24 cellular contexts compared by ENCODE assay signal in genomic region chr2:19810637-19811036, GRCh38.
DNase-seq lines count a peak whose midpoint lies in the region; ATAC-seq and TF ChIP-seq lines count a peak whose summit lies in the region.
"Had no signal": no experiment of that assay in that cellular context is flagged by ENCODE, and none has a peak within 500 bp of the region (broad histone marks: within the 10 kb centered on the region; RNA-seq: fewer than 3 reads in every experiment).

No MANE protein-coding gene starts in this region.

- H3K9me3 ChIP-seq in lower lobe of right lung: no peaks in the 10 kb centered on the region
- H3K9me3 ChIP-seq: prostate gland, upper lobe of right lung had no signal

- H3K36me3 ChIP-seq in lower lobe of right lung: no peaks in the 10 kb centered on the region
- H3K36me3 ChIP-seq: brain microvascular endothelial cell, prostate gland, upper lobe of right lung had no signal

- H3K27ac Mint-ChIP-seq in chondrocyte (ENCODE audit: unreplicated experiment): peak overlapping the region; percentile 45
- no peak overlapping the region for H3K27ac Mint-ChIP-seq in activated CD4-positive, alpha-beta T cell treated with anti-CD3 and anti-CD28 coated beads, Interleukin-2, amount 10 ng/mL, durations not matched to agents 24 days and 14 days
- H3K27ac Mint-ChIP-seq: activated CD4-positive, alpha-beta memory T cell treated with anti-CD3 and anti-CD28 coated beads for 36 hours; activated naive CD8-positive, alpha-beta T cell treated with anti-CD3 and anti-CD28 coated beads for 36 hours; CD8-positive, alpha-beta memory T cell; GM23338; memory B cell; nephron progenitor cell; stimulated activated naive B cell treated with anti-CD40 and anti-IgM and Interleukin-4, amounts not matched to agents 10 μg/mL and 1 μg/mL and 100 μg/mL, for 72 hours; T-cell had no signal

- H3K4me1 Mint-ChIP-seq in chondrocyte (ENCODE audit: low read depth): peaks cover 76% of the 10 kb centered on the region
- H3K4me1 Mint-ChIP-seq in activated CD4-positive, alpha-beta T cell treated with anti-CD3 and anti-CD28 coated beads, Interleukin-2, amount 10 ng/mL, durations not matched to agents 24 days and 14 days: no peaks in the 10 kb centered on the region
- H3K4me1 Mint-ChIP-seq: activated naive CD8-positive, alpha-beta T cell treated with anti-CD3 and anti-CD28 coated beads for 36 hours; CD8-positive, alpha-beta memory T cell; GM23338; memory B cell; T-cell had no signal

- no peak overlapping the region for H3K4me3 ChIP-seq in lower lobe of right lung
- H3K4me3 ChIP-seq: dorsolateral prefrontal cortex, GM23338, prostate gland, upper lobe of right lung had no signal

- no peak overlapping the region for H3K4me3 Mint-ChIP-seq in chondrocyte (ENCODE audit: unreplicated experiment)
- no peak overlapping the region for H3K4me3 Mint-ChIP-seq in activated CD4-positive, alpha-beta T cell treated with anti-CD3 and anti-CD28 coated beads, Interleukin-2, amount 10 ng/mL, durations not matched to agents 24 days and 14 days
- H3K4me3 Mint-ChIP-seq: activated CD4-positive, alpha-beta memory T cell treated with anti-CD3 and anti-CD28 coated beads for 36 hours; activated naive CD8-positive, alpha-beta T cell treated with anti-CD3 and anti-CD28 coated beads for 36 hours; activated T-cell treated with anti-CD3 and anti-CD28 coated beads, Interleukin-2, amount 50 U/mL, for 4 hours; CD8-positive, alpha-beta memory T cell; GM23338; memory B cell; nephron progenitor cell; stimulated activated naive B cell treated with anti-CD40 and anti-IgM and Interleukin-4, amounts not matched to agents 10 μg/mL and 1 μg/mL and 100 μg/mL, for 72 hours; T-cell had no signal

- ATAC-seq in GM21825 (IDR thresholded peaks at IDR 0.05; ENCODE audit: unreplicated experiment) (peak; percentile 17), lower lobe of right lung (peak; percentile 11 to 37)
- ATAC-seq: activated T-cell treated with anti-CD3 and anti-CD28 coated beads, Interleukin-2, amount 50 U/mL, for 4 hours; GM23338; T-cell; upper lobe of right lung had no signal

- H3K27ac ChIP-seq in lower lobe of right lung: no peak overlapping the region
- H3K27ac ChIP-seq: brain microvascular endothelial cell, dorsolateral prefrontal cortex, prostate gland, RWPE1, upper lobe of right lung had no signal

- POLR2A ChIA-PET in HEK293T (lab: Yijun Ruan, JAX): no interaction called here

- H3K9me3 Mint-ChIP-seq in chondrocyte (ENCODE audit: low read depth): no peaks in the 10 kb centered on the region
- no peaks in the 10 kb centered on the region for H3K9me3 Mint-ChIP-seq in activated CD4-positive, alpha-beta T cell treated with anti-CD3 and anti-CD28 coated beads, Interleukin-2, amount 10 ng/mL, durations not matched to agents 24 days and 14 days
- H3K9me3 Mint-ChIP-seq: activated CD4-positive, alpha-beta memory T cell treated with anti-CD3 and anti-CD28 coated beads for 36 hours; activated naive CD8-positive, alpha-beta T cell treated with anti-CD3 and anti-CD28 coated beads for 36 hours; activated T-cell treated with anti-CD3 and anti-CD28 coated beads, Interleukin-2, amount 50 U/mL, for 4 hours; CD8-positive, alpha-beta memory T cell; GM23338; nephron progenitor cell; T-cell had no signal

- H3K27me3 ChIP-seq in lower lobe of right lung (ENCODE audit: low read depth): no peaks in the 10 kb centered on the region
- H3K27me3 ChIP-seq: brain microvascular endothelial cell, dorsolateral prefrontal cortex, upper lobe of right lung had no signal

- peaks cover 3% of the 10 kb centered on the region for H3K36me3 Mint-ChIP-seq in chondrocyte (ENCODE audit: low read depth)
- no peaks in the 10 kb centered on the region for H3K36me3 Mint-ChIP-seq in activated CD4-positive, alpha-beta T cell treated with anti-CD3 and anti-CD28 coated beads, Interleukin-2, amount 10 ng/mL, durations not matched to agents 24 days and 14 days (ENCODE audit: low read depth)
- H3K36me3 Mint-ChIP-seq: activated CD4-positive, alpha-beta memory T cell treated with anti-CD3 and anti-CD28 coated beads for 36 hours; activated naive CD8-positive, alpha-beta T cell treated with anti-CD3 and anti-CD28 coated beads for 36 hours; CD8-positive, alpha-beta memory T cell; memory B cell; stimulated activated naive B cell treated with anti-CD40 and anti-IgM and Interleukin-4, amounts not matched to agents 10 μg/mL and 1 μg/mL and 100 μg/mL, for 72 hours; T-cell had no signal

- CTCF ChIA-PET in HEK293T (lab: Yijun Ruan, JAX): no interaction called here

- H3K4me1 ChIP-seq in lower lobe of right lung: no peaks in the 10 kb centered on the region
- H3K4me1 ChIP-seq: prostate gland, upper lobe of right lung had no signal

- no peak for TF ChIP-seq CTCF in chondrocyte (IDR thresholded peaks at IDR 0.05)
- TF ChIP-seq CTCF in lower lobe of right lung (IDR thresholded peaks at IDR 0.05): no peak

- DNase-seq in Ammon's horn (ENCODE audit: low spot score): peak; percentile 14
- DNase-seq in chondrocyte (ENCODE audit: low spot score): no peak
- DNase-seq in lower lobe of right lung: no peak
- no peak for DNase-seq in activated CD4-positive, alpha-beta T cell treated with anti-CD3 and anti-CD28 coated beads, Interleukin-2, amount 10 ng/mL, durations not matched to agents 24 days and 14 days
- DNase-seq in epidermal melanocyte (ENCODE audit: insufficient read length, low spot score): no peak
- DNase-seq in NCI-H524 (lab: John Stamatoyannopoulos, UW): no peak
- no peak for DNase-seq in HEK293T (ENCODE audit: extremely low spot score)
- DNase-seq: ACHN; activated CD4-positive, alpha-beta memory T cell treated with anti-CD3 and anti-CD28 coated beads for 36 hours; activated naive CD8-positive, alpha-beta T cell treated with anti-CD3 and anti-CD28 coated beads for 36 hours; activated T-cell treated with anti-CD3 and anti-CD28 coated beads, Interleukin-2, amount 50 U/mL, for 4 hours; brain microvascular endothelial cell; CD8-positive, alpha-beta memory T cell; nephron progenitor cell; NK-92 treated with Interleukin-12 subunit alpha and Interleukin-12 subunit beta, amount 100 ng/mL, for 24 hours; stimulated activated naive B cell treated with anti-CD40 and anti-IgM and Interleukin-4, amounts not matched to agents 10 μg/mL and 1 μg/mL and 100 μg/mL, for 72 hours; T-cell; upper lobe of right lung had no signal

- intact Hi-C loops in lower lobe of right lung (cut with DNase I): no loop called here
- intact Hi-C loops in activated CD4-positive, alpha-beta T cell treated with anti-CD3 and anti-CD28 coated beads, Interleukin-2, amount 10 ng/mL, durations not matched to agents 24 days and 14 days (cut with micrococcal nuclease): no loop called here

- H3K27me3 Mint-ChIP-seq in chondrocyte (ENCODE audit: low read depth): no peaks in the 10 kb centered on the region
- H3K27me3 Mint-ChIP-seq in activated CD4-positive, alpha-beta T cell treated with anti-CD3 and anti-CD28 coated beads, Interleukin-2, amount 10 ng/mL, durations not matched to agents 24 days and 14 days: peaks cover 2% of the 10 kb centered on the region

TF ChIP-seq in HEK293T, 16 proteins besides CTCF, POLR2A, EP300 and RAD21:
- TF ChIP-seq ZNF384 (IDR thresholded peaks at IDR 0.05): no peak
- TF ChIP-seq SUZ12 (IDR thresholded peaks at IDR 0.05): no peak
- no peak for TF ChIP-seq HDGF (IDR thresholded peaks at IDR 0.05; ENCODE audit: borderline replicate concordance)
- no peak for TF ChIP-seq BHLHE40 (IDR thresholded peaks at IDR 0.05; ENCODE audit: borderline replicate concordance)
- TF ChIP-seq L3MBTL2 (conservative IDR thresholded peaks at IDR 0.05): no peak
- no peak for TF ChIP-seq NFRKB (IDR thresholded peaks at IDR 0.05)
- TF ChIP-seq FOXM1 (IDR thresholded peaks at IDR 0.05; ENCODE audit: borderline replicate concordance): no peak
- no peak for TF ChIP-seq SP1 (IDR thresholded peaks at IDR 0.05)
- TF ChIP-seq LEF1 (IDR thresholded peaks at IDR 0.05; ENCODE audit: borderline replicate concordance): no peak
- TF ChIP-seq, protein P1, sequence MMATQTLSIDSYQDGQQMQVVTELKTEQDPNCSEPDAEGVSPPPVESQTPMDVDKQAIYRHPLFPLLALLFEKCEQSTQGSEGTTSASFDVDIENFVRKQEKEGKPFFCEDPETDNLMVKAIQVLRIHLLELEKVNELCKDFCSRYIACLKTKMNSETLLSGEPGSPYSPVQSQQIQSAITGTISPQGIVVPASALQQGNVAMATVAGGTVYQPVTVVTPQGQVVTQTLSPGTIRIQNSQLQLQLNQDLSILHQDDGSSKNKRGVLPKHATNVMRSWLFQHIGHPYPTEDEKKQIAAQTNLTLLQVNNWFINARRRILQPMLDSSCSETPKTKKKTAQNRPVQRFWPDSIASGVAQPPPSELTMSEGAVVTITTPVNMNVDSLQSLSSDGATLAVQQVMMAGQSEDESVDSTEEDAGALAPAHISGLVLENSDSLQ (IDR thresholded peaks at IDR 0.05): no peak
- no peak for TF ChIP-seq ARNT (IDR thresholded peaks at IDR 0.05)
- no peak for TF ChIP-seq FOXK2 (IDR thresholded peaks at IDR 0.05)
- no peak for TF ChIP-seq ELF4 (IDR thresholded peaks at IDR 0.05)
- TF ChIP-seq CTBP1 (IDR thresholded peaks at IDR 0.05; ENCODE audit: borderline replicate concordance): no peak
